In the genomic region with DNA sequence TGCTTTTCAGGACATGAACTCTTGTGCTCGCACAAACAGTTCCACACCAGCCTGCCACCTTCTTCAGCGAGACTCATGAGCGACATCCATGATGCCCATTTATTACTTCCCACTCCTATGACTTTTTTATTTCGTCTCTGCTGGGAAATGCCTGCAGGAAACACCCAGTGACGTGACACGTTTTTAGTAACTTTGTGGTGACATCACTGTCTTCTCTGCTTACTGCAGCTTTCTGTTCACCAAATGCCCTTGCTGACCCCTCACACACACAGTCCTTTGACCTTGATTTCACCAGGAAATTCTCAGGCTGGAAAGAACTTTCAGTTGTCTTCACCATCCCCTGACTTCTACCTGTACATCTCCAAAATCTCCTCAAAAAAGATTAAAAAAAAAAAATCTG, we compare ENCODE assay signal across 30 cellular contexts. TPM values are rescaled to one million over a fixed set of nuclear protein-coding genes. Genes with fewer than 3 reads are reported as not detected.
"Had no signal": no experiment of that assay in that cellular context is flagged by ENCODE, and none has a peak within 500 bp of the region (broad histone marks: within the 10 kb centered on the region; RNA-seq: fewer than 3 reads in every experiment).

No MANE protein-coding gene starts in this region.

- DNase-seq: cortex of kidney; effector memory CD8-positive, alpha-beta T cell; erythroblast; esophagus squamous epithelium; left lung; mesenchymal stem cell; naive thymus-derived CD4-positive, alpha-beta T cell; stimulated activated CD4-positive, alpha-beta T cell treated with anti-CD3 and anti-CD28 coated beads, Interleukin-12 subunit alpha, Interleukin-12 subunit beta, amount 100 ng/mL, for 4 hours; stimulated activated CD4-positive, alpha-beta T cell treated with anti-CD3 and anti-CD28 coated beads, Interleukin-1b, Interleukin-23, amount 100 ng/mL, for 48 hours; stimulated activated CD4-positive, alpha-beta T cell treated with anti-CD3 and anti-CD28 coated beads, Interleukin-4, amount 100 ng/mL, for 1 hour; stimulated activated CD8-positive, alpha-beta memory T cell treated with anti-CD3 and anti-CD28 coated beads, Interleukin-4, amount 100 ng/mL, for 48 hours; stimulated activated naive CD4-positive, alpha-beta T cell; stimulated activated naive CD8-positive, alpha-beta T cell treated with anti-CD3 and anti-CD28 coated beads, Interleukin-15, amount 100 ng/mL, for 72 hours; transverse colon; upper lobe of right lung; uterus had no signal

- ATAC-seq: effector memory CD8-positive, alpha-beta T cell; left lung; naive thymus-derived CD4-positive, alpha-beta T cell; sciatic nerve; stimulated activated naive CD8-positive, alpha-beta T cell treated with anti-CD3 and anti-CD28 coated beads, Interleukin-15, amount 100 ng/mL, for 72 hours; upper lobe of right lung had no signal

- H3K27ac ChIP-seq: esophagus squamous epithelium, left lung, neural progenitor cell, parathyroid adenoma, suprapubic skin, upper lobe of right lung, uterus had no signal

- H3K9me3 ChIP-seq: esophagus squamous epithelium, left lung, suprapubic skin, transverse colon, upper lobe of right lung, uterus had no signal

- H3K4me3 ChIP-seq: esophagus squamous epithelium, left lung, neural progenitor cell, smooth muscle cell, suprapubic skin, transverse colon, upper lobe of right lung, uterus had no signal

- H3K36me3 ChIP-seq: esophagus squamous epithelium, left lung, neural progenitor cell, suprapubic skin, transverse colon, upper lobe of right lung, uterus had no signal

- H3K4me1 ChIP-seq: esophagus squamous epithelium, left lung, neural progenitor cell, parathyroid adenoma, suprapubic skin, upper lobe of right lung, uterus had no signal

RNA-seq across cellular contexts. Expression of gene TRIM40, which starts 8.9 kb away (rescaled TPM):
- total RNA-seq: dermis microvascular lymphatic vessel endothelial cell; esophagus squamous epithelium; frontal cortex; glomerular endothelial cell; left lung; lower leg skin; lung microvascular endothelial cell; mesothelial cell of epicardium; mucosa of gallbladder; naive thymus-derived CD4-positive, alpha-beta T cell; osteoblast; progenitor cell of endocrine pancreas; sciatic nerve; smooth muscle cell; suprapubic skin; upper lobe of right lung; uterus had no signal

RNA-seq across cellular contexts. Expression of gene TRIM10, which starts 16.2 kb away (rescaled TPM):
- total RNA-seq: dermis microvascular lymphatic vessel endothelial cell, esophagus squamous epithelium, glomerular endothelial cell, left lung, mesothelial cell of epicardium, osteoblast, progenitor cell of endocrine pancreas, smooth muscle cell, upper lobe of right lung had no signal

RNA-seq across cellular contexts. Expression of gene TRIM15, which starts 18.5 kb away (rescaled TPM):
- total RNA-seq: dermis microvascular lymphatic vessel endothelial cell, esophagus squamous epithelium, frontal cortex, glomerular endothelial cell, left lung, lung microvascular endothelial cell, mesothelial cell of epicardium, osteoblast, progenitor cell of endocrine pancreas, sciatic nerve, smooth muscle cell, upper lobe of right lung, uterus had no signal

RNA-seq across cellular contexts. Expression of gene TRIM31, which starts 31.9 kb away (rescaled TPM):
- total RNA-seq: dermis microvascular lymphatic vessel endothelial cell, frontal cortex, glomerular endothelial cell, lung microvascular endothelial cell, mesothelial cell of epicardium, osteoblast, progenitor cell of endocrine pancreas, sciatic nerve, uterus had no signal
